Comparison of ENCODE assay signal across 28 cellular contexts in genomic region chr5:131107128-131107527, GRCh38.
"Had no signal": no experiment of that assay in that cellular context is flagged by ENCODE, and none has a peak within 500 bp of the region (broad histone marks: within the 10 kb centered on the region; RNA-seq: fewer than 3 reads in every experiment).

No MANE protein-coding gene starts in this region.

- H3K4me3 Mint-ChIP-seq: activated CD4-positive, alpha-beta memory T cell treated with anti-CD3 and anti-CD28 coated beads, Interleukin-2, amount 10 ng/mL, durations not matched to agents 7 days and 5 days; activated CD4-positive, alpha-beta T cell treated with anti-CD3 and anti-CD28 coated beads, Interleukin-2, amount 10 ng/mL, durations not matched to agents 7 days and 5 days; activated naive CD4-positive, alpha-beta T cell treated with anti-CD3 and anti-CD28 coated beads, Interleukin-2, amount 50 U/mL, for 24 hours; activated naive CD8-positive, alpha-beta T cell treated with anti-CD3 and anti-CD28 coated beads, Interleukin-2, amount 10 ng/mL, durations not matched to agents 7 days and 5 days; activated T-cell treated with anti-CD3 and anti-CD28 coated beads, Interleukin-2, amount 50 U/mL, for 24 hours; activated T-cell treated with anti-CD3 and anti-CD28 coated beads, Interleukin-2, amount 50 U/mL, for 72 hours; brain; dendritic cell treated with granulocyte-macrophage colony-stimulating factor and Interleukin-4, amounts not matched to agents 40 ng/mL and 50 ng/mL, for 4 days; endodermal cell; WTC11 had no signal

- H3K9me3 ChIP-seq: ascending aorta, breast epithelium had no signal

- H3K9me3 Mint-ChIP-seq: activated CD4-positive, alpha-beta memory T cell treated with anti-CD3 and anti-CD28 coated beads, Interleukin-2, amount 10 ng/mL, durations not matched to agents 7 days and 5 days; activated CD4-positive, alpha-beta T cell treated with anti-CD3 and anti-CD28 coated beads, Interleukin-2, amount 10 ng/mL, durations not matched to agents 7 days and 5 days; activated naive CD4-positive, alpha-beta T cell treated with anti-CD3 and anti-CD28 coated beads, Interleukin-2, amount 50 U/mL, for 24 hours; activated T-cell treated with anti-CD3 and anti-CD28 coated beads, Interleukin-2, amount 50 U/mL, for 24 hours; activated T-cell treated with anti-CD3 and anti-CD28 coated beads, Interleukin-2, amount 50 U/mL, for 72 hours; brain; dendritic cell treated with granulocyte-macrophage colony-stimulating factor and Interleukin-4, amounts not matched to agents 40 ng/mL and 50 ng/mL, for 4 days; endodermal cell; WTC11 had no signal

- H3K4me3 ChIP-seq: ascending aorta, breast epithelium, cardiac muscle cell, coronary artery, dorsolateral prefrontal cortex had no signal

- H3K36me3 ChIP-seq: ascending aorta, breast epithelium, cardiac muscle cell had no signal

- H3K27me3 ChIP-seq: ascending aorta, breast epithelium, cardiac muscle cell, dorsolateral prefrontal cortex had no signal

- H3K27ac Mint-ChIP-seq: activated CD4-positive, alpha-beta memory T cell treated with anti-CD3 and anti-CD28 coated beads, Interleukin-2, amount 10 ng/mL, durations not matched to agents 7 days and 5 days; activated CD4-positive, alpha-beta T cell treated with anti-CD3 and anti-CD28 coated beads, Interleukin-2, amount 10 ng/mL, durations not matched to agents 7 days and 5 days; activated naive CD4-positive, alpha-beta T cell treated with anti-CD3 and anti-CD28 coated beads, Interleukin-2, amount 50 U/mL, for 24 hours; activated naive CD8-positive, alpha-beta T cell treated with anti-CD3 and anti-CD28 coated beads, Interleukin-2, amount 10 ng/mL, durations not matched to agents 7 days and 5 days; activated T-cell treated with anti-CD3 and anti-CD28 coated beads, Interleukin-2, amount 50 U/mL, for 24 hours; activated T-cell treated with anti-CD3 and anti-CD28 coated beads, Interleukin-2, amount 50 U/mL, for 72 hours; brain; dendritic cell treated with granulocyte-macrophage colony-stimulating factor and Interleukin-4, amounts not matched to agents 40 ng/mL and 50 ng/mL, for 4 days; endodermal cell; WTC11 had no signal

- H3K4me1 ChIP-seq: ascending aorta, breast epithelium had no signal

- H3K27me3 Mint-ChIP-seq: activated CD4-positive, alpha-beta memory T cell treated with anti-CD3 and anti-CD28 coated beads, Interleukin-2, amount 10 ng/mL, durations not matched to agents 7 days and 5 days; activated naive CD4-positive, alpha-beta T cell treated with anti-CD3 and anti-CD28 coated beads, Interleukin-2, amount 50 U/mL, for 24 hours; activated naive CD8-positive, alpha-beta T cell treated with anti-CD3 and anti-CD28 coated beads, Interleukin-2, amount 10 ng/mL, durations not matched to agents 7 days and 5 days; activated T-cell treated with anti-CD3 and anti-CD28 coated beads, Interleukin-2, amount 50 U/mL, for 24 hours; brain; dendritic cell treated with granulocyte-macrophage colony-stimulating factor and Interleukin-4, amounts not matched to agents 40 ng/mL and 50 ng/mL, for 4 days had no signal

- H3K36me3 Mint-ChIP-seq: activated naive CD4-positive, alpha-beta T cell treated with anti-CD3 and anti-CD28 coated beads, Interleukin-2, amount 50 U/mL, for 24 hours; activated naive CD8-positive, alpha-beta T cell treated with anti-CD3 and anti-CD28 coated beads, Interleukin-2, amount 10 ng/mL, durations not matched to agents 7 days and 5 days; brain; WTC11 had no signal

- H3K4me1 Mint-ChIP-seq: brain, endodermal cell, WTC11 had no signal

- H3K27ac ChIP-seq: ascending aorta, breast epithelium, cardiac muscle cell, coronary artery, dorsolateral prefrontal cortex, VCaP had no signal

- DNase-seq: activated CD4-positive, alpha-beta memory T cell treated with anti-CD3 and anti-CD28 coated beads, Interleukin-2, amount 10 ng/mL, durations not matched to agents 7 days and 5 days; activated CD4-positive, alpha-beta T cell treated with anti-CD3 and anti-CD28 coated beads for 1 hour; activated CD4-positive, alpha-beta T cell treated with anti-CD3 and anti-CD28 coated beads for 4 hours; activated CD4-positive, alpha-beta T cell treated with anti-CD3 and anti-CD28 coated beads, Interleukin-2, amount 10 ng/mL, durations not matched to agents 7 days and 5 days; activated CD4-positive, alpha-beta T cell treated with anti-CD3 and anti-CD28 coated beads, Interleukin-2, amount 50 U/mL, for 4 hours; activated CD8-positive, alpha-beta memory T cell treated with anti-CD3 and anti-CD28 coated beads, Interleukin-2, amount 50 U/mL, for 48 hours; activated gamma-delta T cell treated with Interleukin-2 at 50 U/mL for 16 hours; activated naive CD4-positive, alpha-beta T cell treated with Interleukin-2 at 50 U/mL for 16 hours; activated naive CD8-positive, alpha-beta T cell treated with anti-CD3 and anti-CD28 coated beads, Interleukin-2, amount 10 ng/mL, durations not matched to agents 7 days and 5 days; activated T-cell treated with anti-CD3 and anti-CD28 coated beads for 4 hours; activated T-cell treated with anti-CD3 and anti-CD28 coated beads, Interleukin-2, amount 50 U/mL, for 24 hours; activated T-cell treated with anti-CD3 and anti-CD28 coated beads, Interleukin-2, amount 50 U/mL, for 72 hours; central memory CD4-positive, alpha-beta T cell; dorsolateral prefrontal cortex; effector memory CD4-positive, alpha-beta T cell; endodermal cell; foreskin fibroblast; T-helper 2 cell had no signal

- ATAC-seq: activated T-cell treated with anti-CD3 and anti-CD28 coated beads, Interleukin-2, amount 50 U/mL, for 72 hours; esophagus mucosa; WTC11 had no signal
